ENCODE assay signal across 19 cellular contexts in the genomic region with DNA sequence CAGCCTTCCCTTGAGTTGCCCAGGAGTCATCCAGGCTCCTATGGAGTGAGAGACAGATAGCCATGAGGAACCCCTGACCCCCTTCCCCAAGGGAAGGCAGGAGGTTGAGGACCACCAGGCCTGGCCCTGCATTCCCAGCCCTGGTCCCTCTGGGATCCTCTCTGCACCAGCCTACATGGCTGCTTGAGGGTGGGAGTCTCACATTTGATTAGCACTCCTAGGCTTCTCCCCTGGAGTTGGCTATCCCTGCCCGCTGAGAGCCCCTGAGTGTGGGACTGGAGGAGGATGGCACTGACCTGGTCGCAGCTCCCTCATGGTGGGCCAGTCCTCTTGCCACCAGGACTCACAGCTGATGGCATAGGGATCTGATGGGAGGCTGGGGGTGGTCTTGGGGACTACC.
"Had no signal": no experiment of that assay in that cellular context is flagged by ENCODE, and none has a peak within 500 bp of the region (broad histone marks: within the 10 kb centered on the region; RNA-seq: fewer than 3 reads in every experiment).

No MANE protein-coding gene starts in this region.

- H3K9me3 ChIP-seq: lower lobe of right lung, upper lobe of right lung had no signal

- H3K4me3 ChIP-seq: lower lobe of right lung, upper lobe of right lung had no signal

- H3K36me3 ChIP-seq: WERI-Rb-1 had no signal

- H3K4me1 Mint-ChIP-seq: neural crest cell had no signal

- H3K27ac Mint-ChIP-seq: activated CD4-positive, alpha-beta T cell treated with anti-CD3 and anti-CD28 coated beads for 36 hours; activated naive CD4-positive, alpha-beta T cell treated with anti-CD3 and anti-CD28 coated beads for 36 hours; activated naive CD8-positive, alpha-beta T cell treated with anti-CD3 and anti-CD28 coated beads, Interleukin-2, amount 10 ng/mL, durations not matched to agents 7 days and 5 days; dendritic cell treated with granulocyte-macrophage colony-stimulating factor and Interleukin-4, amounts not matched to agents 40 ng/mL and 50 ng/mL, for 4 days; progenitor cell of endocrine pancreas; T-helper 2 cell treated with Interferon-gamma antibody and Interleukin-4, amounts not matched to agents 5 μg/mL and 100 μg/mL, for 36 hours had no signal

- H3K9me3 Mint-ChIP-seq: activated naive CD4-positive, alpha-beta T cell treated with anti-CD3 and anti-CD28 coated beads for 36 hours; activated naive CD8-positive, alpha-beta T cell treated with anti-CD3 and anti-CD28 coated beads, Interleukin-2, amount 10 ng/mL, durations not matched to agents 7 days and 5 days; activated T-cell treated with anti-CD3 and anti-CD28 coated beads, Interleukin-2, amount 50 U/mL, for 72 hours; dendritic cell treated with granulocyte-macrophage colony-stimulating factor and Interleukin-4, amounts not matched to agents 40 ng/mL and 50 ng/mL, for 4 days; naive B cell; neural crest cell; T-cell; T-helper 2 cell treated with Interferon-gamma antibody and Interleukin-4, amounts not matched to agents 5 μg/mL and 100 μg/mL, for 36 hours had no signal

- H3K4me3 Mint-ChIP-seq: activated CD4-positive, alpha-beta T cell treated with anti-CD3 and anti-CD28 coated beads for 36 hours; activated naive CD4-positive, alpha-beta T cell treated with anti-CD3 and anti-CD28 coated beads for 36 hours; activated naive CD8-positive, alpha-beta T cell treated with anti-CD3 and anti-CD28 coated beads, Interleukin-2, amount 10 ng/mL, durations not matched to agents 7 days and 5 days; activated T-cell treated with anti-CD3 and anti-CD28 coated beads, Interleukin-2, amount 50 U/mL, for 72 hours; dendritic cell treated with granulocyte-macrophage colony-stimulating factor and Interleukin-4, amounts not matched to agents 40 ng/mL and 50 ng/mL, for 4 days; naive B cell; neural crest cell; T-cell; T-helper 2 cell treated with Interferon-gamma antibody and Interleukin-4, amounts not matched to agents 5 μg/mL and 100 μg/mL, for 36 hours had no signal

- H3K27ac ChIP-seq: foreskin keratinocyte, lower lobe of right lung, upper lobe of right lung had no signal

- DNase-seq: activated CD4-positive, alpha-beta T cell treated with anti-CD3 and anti-CD28 coated beads for 36 hours; activated CD4-positive, alpha-beta T cell treated with anti-CD3 and anti-CD28 coated beads, Interleukin-2, amount 50 U/mL, for 4 hours; activated CD8-positive, alpha-beta memory T cell treated with anti-CD3 and anti-CD28 coated beads, Interleukin-2, amount 50 U/mL, for 4 hours; activated naive CD4-positive, alpha-beta T cell treated with anti-CD3 and anti-CD28 coated beads for 36 hours; activated naive CD8-positive, alpha-beta T cell treated with anti-CD3 and anti-CD28 coated beads, Interleukin-2, amount 10 ng/mL, durations not matched to agents 7 days and 5 days; activated T-cell treated with anti-CD3 and anti-CD28 coated beads, Interleukin-2, amount 50 U/mL, for 72 hours; kidney; lower lobe of right lung; naive B cell; stimulated activated CD4-positive, alpha-beta T cell treated with anti-CD3 and anti-CD28 coated beads, Interleukin-4, amount 100 ng/mL, for 1 hour; stimulated activated naive CD8-positive, alpha-beta T cell treated with anti-CD3 and anti-CD28 coated beads, Interleukin-15, Interleukin-2, amounts not matched to agents 100 U/mL and 50 U/mL, for 24 hours; upper lobe of right lung had no signal

- H3K4me1 ChIP-seq: foreskin keratinocyte had no signal

- H3K27me3 ChIP-seq: foreskin keratinocyte, upper lobe of right lung had no signal

- H3K36me3 Mint-ChIP-seq: activated naive CD8-positive, alpha-beta T cell treated with anti-CD3 and anti-CD28 coated beads, Interleukin-2, amount 10 ng/mL, durations not matched to agents 7 days and 5 days; naive B cell had no signal

- H3K27me3 Mint-ChIP-seq: activated CD4-positive, alpha-beta T cell treated with anti-CD3 and anti-CD28 coated beads for 36 hours; activated naive CD8-positive, alpha-beta T cell treated with anti-CD3 and anti-CD28 coated beads, Interleukin-2, amount 10 ng/mL, durations not matched to agents 7 days and 5 days; dendritic cell treated with granulocyte-macrophage colony-stimulating factor and Interleukin-4, amounts not matched to agents 40 ng/mL and 50 ng/mL, for 4 days; progenitor cell of endocrine pancreas; T-cell had no signal
